In genomic region chr12:127504874-127505273, GRCh38 we compare ENCODE assay signal across 39 cellular contexts.
"Had no signal": no experiment of that assay in that cellular context is flagged by ENCODE, and none has a peak within 500 bp of the region (broad histone marks: within the 10 kb centered on the region; RNA-seq: fewer than 3 reads in every experiment).

No MANE protein-coding gene starts in this region.

- FAIRE-seq: astrocyte, bronchial epithelial cell, colon, TTC549 had no signal

- H3K27me3 Mint-ChIP-seq: activated B cell treated with CpG ODN at 0.5 μM for 24 hours; activated CD4-positive, alpha-beta memory T cell treated with anti-CD3 and anti-CD28 coated beads for 36 hours; activated CD4-positive, alpha-beta T cell treated with anti-CD3 and anti-CD28 coated beads, Interleukin-2, amount 10 ng/mL, durations not matched to agents 24 days and 14 days; activated CD8-positive, alpha-beta T cell treated with anti-CD3 and anti-CD28 coated beads for 36 hours; activated naive CD8-positive, alpha-beta T cell treated with anti-CD3 and anti-CD28 coated beads for 36 hours; activated T-helper 17 cell treated with anti-CD3 and anti-CD28 coated beads, Interleukin-2, amount 50 U/mL, for 72 hours; central memory CD8-positive, alpha-beta T cell had no signal

- H3K36me3 ChIP-seq: adrenal gland, cardiac muscle cell had no signal

- DNase-seq: activated B cell treated with CpG ODN at 0.5 μM for 24 hours; activated CD4-positive, alpha-beta memory T cell treated with anti-CD3 and anti-CD28 coated beads for 36 hours; activated CD4-positive, alpha-beta T cell treated with anti-CD3 and anti-CD28 coated beads for 4 hours; activated CD4-positive, alpha-beta T cell treated with anti-CD3 and anti-CD28 coated beads, Interleukin-2, amount 10 ng/mL, durations not matched to agents 24 days and 14 days; activated CD4-positive, alpha-beta T cell treated with anti-CD3 and anti-CD28 coated beads, Interleukin-2, amount 50 U/mL, for 1 hour; activated CD4-positive, alpha-beta T cell treated with anti-CD3 and anti-CD28 coated beads, Interleukin-2, amount 50 U/mL, for 4 hours; activated CD4-positive, CD25-positive, alpha-beta regulatory T cell treated with anti-CD3 and anti-CD28 coated beads, Interleukin-2, amount 50 U/mL, for 72 hours; activated CD8-positive, alpha-beta memory T cell treated with anti-CD3 and anti-CD28 coated beads, Interleukin-2, amount 50 U/mL, for 4 hours; activated CD8-positive, alpha-beta T cell treated with anti-CD3 and anti-CD28 coated beads for 36 hours; activated effector memory CD4-positive, alpha-beta T cell treated with anti-CD3 and anti-CD28 coated beads, Interleukin-2, amount 50 U/mL, for 16 hours; activated gamma-delta T cell treated with Interleukin-2 at 50 U/mL for 16 hours; activated naive CD4-positive, alpha-beta T cell; activated naive CD4-positive, alpha-beta T cell treated with anti-CD3 and anti-CD28 coated beads for 36 hours; activated naive CD4-positive, alpha-beta T cell treated with anti-CD3 and anti-CD28 coated beads, Interleukin-2, amount 50 U/mL, for 16 hours; activated naive CD8-positive, alpha-beta T cell treated with anti-CD3 and anti-CD28 coated beads for 36 hours; activated T-cell treated with anti-CD3 and anti-CD28 coated beads for 4 hours; activated T-cell treated with anti-CD3 and anti-CD28 coated beads, Interleukin-2, amount 50 U/mL, for 1 hour; activated T-cell treated with anti-CD3 and anti-CD28 coated beads, Interleukin-2, amount 50 U/mL, for 4 hours; activated T-cell treated with anti-CD3 and anti-CD28 coated beads, Interleukin-2, amount 50 U/mL, for 72 hours; adrenal gland; amniotic stem cell; aorta; body of pancreas; caudate nucleus; cerebellar nuclear complex; T-helper 2 cell; T-helper 9 cell had no signal

- H3K36me3 Mint-ChIP-seq: activated CD4-positive, alpha-beta memory T cell treated with anti-CD3 and anti-CD28 coated beads for 36 hours; activated naive CD8-positive, alpha-beta T cell treated with anti-CD3 and anti-CD28 coated beads for 36 hours had no signal

- ATAC-seq: activated CD8-positive, alpha-beta T cell treated with anti-CD3 and anti-CD28 coated beads for 36 hours; activated naive CD4-positive, alpha-beta T cell treated with anti-CD3 and anti-CD28 coated beads, Interleukin-2, amount 50 U/mL, for 72 hours; activated T-cell treated with anti-CD3 and anti-CD28 coated beads, Interleukin-2, amount 50 U/mL, for 4 hours; activated T-cell treated with anti-CD3 and anti-CD28 coated beads, Interleukin-2, amount 50 U/mL, for 72 hours; activated T-helper 17 cell treated with anti-CD3 and anti-CD28 coated beads, Interleukin-2, amount 50 U/mL, for 72 hours; body of pancreas had no signal

- H3K4me1 ChIP-seq: adrenal gland, body of pancreas had no signal

- H3K27me3 ChIP-seq: adrenal gland, body of pancreas, cardiac muscle cell had no signal

- H3K27ac ChIP-seq: adrenal gland, body of pancreas, cardiac muscle cell, VCaP had no signal

- H3K4me3 Mint-ChIP-seq: activated B cell treated with CpG ODN at 0.5 μM for 24 hours; activated CD4-positive, alpha-beta memory T cell treated with anti-CD3 and anti-CD28 coated beads for 36 hours; activated CD4-positive, alpha-beta T cell treated with anti-CD3 and anti-CD28 coated beads, Interleukin-2, amount 10 ng/mL, durations not matched to agents 24 days and 14 days; activated CD8-positive, alpha-beta T cell treated with anti-CD3 and anti-CD28 coated beads for 36 hours; activated naive CD4-positive, alpha-beta T cell treated with anti-CD3 and anti-CD28 coated beads for 36 hours; activated naive CD8-positive, alpha-beta T cell treated with anti-CD3 and anti-CD28 coated beads for 36 hours; activated T-cell treated with anti-CD3 and anti-CD28 coated beads, Interleukin-2, amount 50 U/mL, for 4 hours; activated T-cell treated with anti-CD3 and anti-CD28 coated beads, Interleukin-2, amount 50 U/mL, for 72 hours; activated T-helper 1 cell treated with anti-CD3 and anti-CD28 coated beads, Interleukin-12 subunit alpha, Interleukin-12 subunit beta, Interleukin-2, Interleukin-4 antibody, amounts not matched to agents 30 ng/mL and 10 ng/mL and 1 ng/mL, durations not matched to agents 14 hours and 24 hours and 36 hours; activated T-helper 17 cell treated with anti-CD3 and anti-CD28 coated beads, Interleukin-2, amount 50 U/mL, for 72 hours; central memory CD8-positive, alpha-beta T cell; T-helper 1 cell treated with Interleukin-12 subunit alpha and Interleukin-12 subunit beta and Interleukin-4 antibody, amounts not matched to agents 30 μg/mL and 1 μg/mL, for 36 hours; T-helper 2 cell treated with Interferon-gamma antibody and Interleukin-4, amounts not matched to agents 5 μg/mL and 100 μg/mL, for 36 hours had no signal

- H3K9me3 ChIP-seq: adrenal gland, body of pancreas had no signal

- H3K27ac Mint-ChIP-seq: activated B cell treated with CpG ODN at 0.5 μM for 24 hours; activated CD4-positive, alpha-beta memory T cell treated with anti-CD3 and anti-CD28 coated beads for 36 hours; activated CD4-positive, alpha-beta T cell treated with anti-CD3 and anti-CD28 coated beads, Interleukin-2, amount 10 ng/mL, durations not matched to agents 24 days and 14 days; activated CD8-positive, alpha-beta T cell treated with anti-CD3 and anti-CD28 coated beads for 36 hours; activated naive CD4-positive, alpha-beta T cell treated with anti-CD3 and anti-CD28 coated beads for 36 hours; activated naive CD8-positive, alpha-beta T cell treated with anti-CD3 and anti-CD28 coated beads for 36 hours; activated T-cell treated with anti-CD3 and anti-CD28 coated beads, Interleukin-2, amount 50 U/mL, for 72 hours; activated T-helper 1 cell treated with anti-CD3 and anti-CD28 coated beads, Interleukin-12 subunit alpha, Interleukin-12 subunit beta, Interleukin-2, Interleukin-4 antibody, amounts not matched to agents 30 ng/mL and 10 ng/mL and 1 ng/mL, durations not matched to agents 14 hours and 24 hours and 36 hours; activated T-helper 17 cell treated with anti-CD3 and anti-CD28 coated beads, Interleukin-2, amount 50 U/mL, for 72 hours; T-helper 1 cell treated with Interleukin-12 subunit alpha and Interleukin-12 subunit beta and Interleukin-4 antibody, amounts not matched to agents 30 μg/mL and 1 μg/mL, for 36 hours; T-helper 2 cell treated with Interferon-gamma antibody and Interleukin-4, amounts not matched to agents 5 μg/mL and 100 μg/mL, for 36 hours had no signal

- H3K4me3 ChIP-seq: adrenal gland, body of pancreas, cardiac muscle cell had no signal

- H3K4me1 Mint-ChIP-seq: activated B cell treated with CpG ODN at 0.5 μM for 24 hours; activated naive CD8-positive, alpha-beta T cell treated with anti-CD3 and anti-CD28 coated beads for 36 hours; activated T-helper 17 cell treated with anti-CD3 and anti-CD28 coated beads, Interleukin-2, amount 50 U/mL, for 72 hours; central memory CD8-positive, alpha-beta T cell had no signal
